ENCODE assay signal across 21 cellular contexts in the genomic region with DNA sequence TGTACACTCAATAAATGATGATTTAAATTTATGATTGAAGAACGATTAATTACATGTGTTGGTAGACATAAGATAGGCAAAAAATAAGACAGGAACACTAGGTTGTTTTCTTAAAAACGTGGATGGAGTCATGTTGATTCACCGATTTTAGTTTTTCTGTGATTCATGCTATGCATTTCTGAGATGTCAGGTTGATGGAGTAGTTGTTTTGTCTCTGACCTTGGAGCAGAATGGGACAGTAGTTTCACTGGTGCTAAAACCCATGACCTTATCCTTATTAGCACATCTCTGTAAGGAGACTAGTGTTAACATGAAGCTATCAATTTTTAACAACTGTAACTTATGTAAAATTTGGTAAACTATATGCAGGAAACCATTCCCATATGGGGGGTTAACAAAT.
"Had no signal": no experiment of that assay in that cellular context is flagged by ENCODE, and none has a peak within 500 bp of the region (broad histone marks: within the 10 kb centered on the region; RNA-seq: fewer than 3 reads in every experiment).

No MANE protein-coding gene starts in this region.

- H3K79me2 ChIP-seq: parathyroid adenoma had no signal

- H3K27me3 ChIP-seq: right atrium auricular region, spleen, testis, tibial artery had no signal

- H3K4me1 ChIP-seq: lower lobe of right lung, parathyroid adenoma, spleen had no signal

- FAIRE-seq: colon, frontal cortex had no signal

- ATAC-seq: esophagus mucosa; lower lobe of right lung; natural killer cell; stimulated activated memory B cell treated with anti-CD40 and anti-IgM and Interleukin-4, amounts not matched to agents 10 μg/mL and 1 μg/mL and 100 μg/mL, for 72 hours; stimulated activated naive CD8-positive, alpha-beta T cell treated with anti-CD3 and anti-CD28 coated beads, Interleukin-15, Interleukin-2, amounts not matched to agents 100 U/mL and 50 U/mL, for 24 hours had no signal

- H3K9me3 ChIP-seq: lower lobe of right lung, right atrium auricular region, spleen, testis, tibial artery had no signal

- DNase-seq: effector CD8-positive, alpha-beta T cell; endodermal cell; hypothalamus; immature natural killer cell; islet precursor cell; natural killer cell; spleen; stimulated activated CD4-positive, alpha-beta T cell treated with anti-CD3 and anti-CD28 coated beads, Interleukin-4, amount 100 ng/mL, for 4 hours; stimulated activated naive CD8-positive, alpha-beta T cell treated with anti-CD3 and anti-CD28 coated beads, Interleukin-15, Interleukin-2, amounts not matched to agents 100 U/mL and 50 U/mL, for 24 hours; substantia nigra had no signal

- H3K9ac ChIP-seq: parathyroid adenoma had no signal

- H3K4me3 ChIP-seq: lower lobe of right lung, right atrium auricular region, skin epidermis, spleen, testis, tibial artery had no signal

- H3K36me3 ChIP-seq: lower lobe of right lung, right atrium auricular region, spleen, tibial artery had no signal

- H3K27ac ChIP-seq: epithelial cell of prostate, lower lobe of right lung, parathyroid adenoma, right atrium auricular region, skin epidermis, spleen, testis had no signal

- H2AFZ ChIP-seq: parathyroid adenoma had no signal
